In the genomic region with DNA sequence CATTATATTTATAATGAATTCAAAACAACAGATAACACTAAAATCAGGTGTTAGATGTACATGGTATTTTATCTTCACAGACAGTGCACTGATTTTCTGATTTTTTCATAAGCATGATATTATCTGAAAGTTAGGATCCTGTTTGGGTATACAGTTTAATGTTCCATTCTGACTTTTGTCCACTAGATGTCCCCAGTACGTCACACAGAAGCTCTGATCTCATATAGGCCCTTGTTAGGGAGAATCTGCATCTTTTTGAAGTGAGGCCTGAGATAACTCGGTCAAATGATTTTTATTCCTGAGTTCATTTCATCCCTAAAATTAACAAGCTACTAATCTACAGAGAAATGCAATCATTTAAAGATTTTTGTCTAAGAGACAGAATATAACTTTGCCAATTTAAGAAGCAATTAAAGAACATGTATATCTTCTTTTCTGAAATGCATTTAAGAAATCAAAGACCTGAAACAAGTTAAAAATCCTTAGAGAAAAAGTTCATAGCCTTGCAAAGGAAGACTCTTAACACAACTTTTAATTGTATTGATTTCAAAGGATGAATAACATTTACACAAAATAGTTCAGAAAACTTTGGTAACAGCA, we compare ENCODE assay signal across 9 cellular contexts.
DNase-seq lines count a peak whose midpoint lies in the region; ATAC-seq and TF ChIP-seq lines count a peak whose summit lies in the region.
"Had no signal": no experiment of that assay in that cellular context is flagged by ENCODE, and none has a peak within 500 bp of the region (broad histone marks: within the 10 kb centered on the region; RNA-seq: fewer than 3 reads in every experiment).

No MANE protein-coding gene starts in this region.

- intact Hi-C loops in PC-9 (cut with micrococcal nuclease; ENCODE audit: unreplicated experiment): loop anchor here (1.0 to 10.0 kb wide), 2 partner anchors 451 to 1246 kb away; no protein-coding TSS in a partner anchor

- no peak overlapping the region for H3K27ac Mint-ChIP-seq in activated naive CD4-positive, alpha-beta T cell treated with anti-CD3 and anti-CD28 coated beads, Interleukin-2, amount 10 ng/mL, durations not matched to agents 7 days and 5 days

- H2AFZ ChIP-seq in PC-9: no peak overlapping the region

- CTCF ChIA-PET in activated naive CD4-positive, alpha-beta T cell treated with anti-CD3 and anti-CD28 coated beads, Interleukin-2, amount 10 ng/mL, durations not matched to agents 7 days and 5 days (lab: Charles Lee): interaction anchor here (0.8 to 1.7 kb wide), 17 partner anchors 19 to 452 kb away, joined by 3 to 20 read pairs (median 5); a partner anchor contains a TSS
- CTCF ChIA-PET in PC-9 (lab: Charles Lee): interaction anchor here (0.5 to 1.0 kb wide), 5 partner anchors 29 to 989 kb away, joined by 3 to 7 read pairs (median 4); no protein-coding TSS in a partner anchor

- no peaks in the 10 kb centered on the region for H3F3A ChIP-seq in PC-9 (ENCODE audit: insufficient read depth, low read depth)

- H3K36me3 ChIP-seq in PC-9 (ENCODE audit: low read depth): no peaks in the 10 kb centered on the region
- H3K36me3 ChIP-seq: neutrophil had no signal

- H3K9me2 ChIP-seq in PC-9 (ENCODE audit: insufficient read depth): no peaks in the 10 kb centered on the region; the same call in 1 of the 2 replicates

- peaks cover 9% of the 10 kb centered on the region for H3K9me3 Mint-ChIP-seq in activated naive CD4-positive, alpha-beta T cell treated with anti-CD3 and anti-CD28 coated beads, Interleukin-2, amount 10 ng/mL, durations not matched to agents 7 days and 5 days

- no TSS peak for BruUV-seq in PC-9 (replicated peaks; lab: Mats Ljungman, UMichigan)

- peak; percentile 82 for TF ChIP-seq CTCF in PC-9 (conservative IDR thresholded peaks at IDR 0.05)

- no peaks in the 10 kb centered on the region for H3K79me2 ChIP-seq in PC-9 (ENCODE audit: low read depth)

- H3K36me3 Mint-ChIP-seq in activated naive CD4-positive, alpha-beta T cell treated with anti-CD3 and anti-CD28 coated beads, Interleukin-2, amount 10 ng/mL, durations not matched to agents 7 days and 5 days: peaks cover 10% of the 10 kb centered on the region

- H4K20me1 ChIP-seq in PC-9 (ENCODE audit: insufficient read depth): no peaks in the 10 kb centered on the region

- H3K27ac ChIP-seq in PC-9: no peak overlapping the region
- H3K27ac ChIP-seq: neutrophil had no signal

- DNase-seq in activated naive CD4-positive, alpha-beta T cell treated with anti-CD3 and anti-CD28 coated beads, Interleukin-2, amount 10 ng/mL, durations not matched to agents 7 days and 5 days: peak; percentile 39
- no peak for DNase-seq in activated naive CD4-positive, alpha-beta T cell treated with Interleukin-2 at 50 U/mL for 16 hours
- DNase-seq in HT1080 (ENCODE audit: low read depth) (peak; percentile 63), PC-9 (peak; percentile 24 to 43), dermis microvascular lymphatic vessel endothelial cell (ENCODE audit: low read depth in 2 of 2) (peak; percentile 52 to 69), lung microvascular endothelial cell (ENCODE audit: low read depth in 2 of 2) (peak; percentile 70 to 78)
- DNase-seq in stimulated activated naive CD4-positive, alpha-beta T cell treated with Interleukin-2 at 50 U/mL for 16 hours (lab: John Stamatoyannopoulos, UW): no peak

- no peak overlapping the region for H3K4me3 Mint-ChIP-seq in activated naive CD4-positive, alpha-beta T cell treated with anti-CD3 and anti-CD28 coated beads, Interleukin-2, amount 10 ng/mL, durations not matched to agents 7 days and 5 days

- peaks cover 7% of the 10 kb centered on the region for H3K27me3 Mint-ChIP-seq in activated naive CD4-positive, alpha-beta T cell treated with anti-CD3 and anti-CD28 coated beads, Interleukin-2, amount 10 ng/mL, durations not matched to agents 7 days and 5 days

- no peaks in the 10 kb centered on the region for H3K9me3 ChIP-seq in PC-9 (ENCODE audit: insufficient read depth, low read depth)
- H3K9me3 ChIP-seq: neutrophil had no signal

- no peak overlapping the region for H3K4me3 ChIP-seq in PC-9

- H3K4me1 ChIP-seq in PC-9 (replicated peaks; ENCODE audit: insufficient read depth): no peaks in the 10 kb centered on the region

- no peak overlapping the region for H3K4me2 ChIP-seq in PC-9

- H3K27me3 ChIP-seq in PC-9 (ENCODE audit: insufficient read depth, low read depth): no peaks in the 10 kb centered on the region
- H3K27me3 ChIP-seq: neutrophil had no signal

- ATAC-seq in GM21717 (IDR thresholded peaks at IDR 0.05; ENCODE audit: unreplicated experiment): peak; percentile 91

- POLR2A ChIA-PET in PC-9 (lab: Charles Lee; ENCODE audit: unreplicated experiment): interaction anchor here (0.5 kb wide), 1 partner anchor 288 kb away, joined by 8 read pairs; no protein-coding TSS in a partner anchor

- peaks cover 22% of the 10 kb centered on the region for H3K4me1 Mint-ChIP-seq in activated naive CD4-positive, alpha-beta T cell treated with anti-CD3 and anti-CD28 coated beads, Interleukin-2, amount 10 ng/mL, durations not matched to agents 7 days and 5 days

Comparison
In these comparisons a context has a peak if more than half of its experiments do, and no peak if none do; other contexts are left out.
1. DNase-seq: peak in activated naive CD4-positive, alpha-beta T cell treated with anti-CD3 and anti-CD28 coated beads, Interleukin-2, amount 10 ng/mL, durations not matched to agents 7 days and 5 days (single experiment), HT1080 (single experiment), PC-9 (2 of 2), dermis microvascular lymphatic vessel endothelial cell (2 of 2) and lung microvascular endothelial cell (2 of 2); none in activated naive CD4-positive, alpha-beta T cell treated with Interleukin-2 at 50 U/mL for 16 hours (single experiment) and stimulated activated naive CD4-positive, alpha-beta T cell treated with Interleukin-2 at 50 U/mL for 16 hours (single experiment).